ENCODE assay signal across 25 cellular contexts in the genomic region with DNA sequence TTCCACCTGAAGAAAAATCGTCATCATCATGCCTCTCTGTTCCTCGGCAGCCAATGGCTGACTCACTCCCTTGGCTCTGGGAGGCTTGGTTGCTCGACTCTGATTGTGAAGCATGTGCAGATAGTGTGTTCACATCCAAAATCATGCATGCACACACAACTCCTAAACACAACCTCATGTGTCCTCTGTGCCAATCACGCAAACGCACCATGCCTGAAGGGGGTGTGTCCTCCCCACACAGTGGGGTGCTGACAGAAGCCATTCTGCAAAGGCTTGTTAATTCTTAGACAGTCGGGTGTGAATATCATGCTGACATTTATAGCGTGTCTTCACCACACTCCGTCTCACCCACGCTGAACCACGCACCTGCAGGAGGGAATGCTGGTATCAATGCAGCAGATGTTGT. TPM values are rescaled to one million over a fixed set of nuclear protein-coding genes. Genes with fewer than 3 reads are reported as not detected.
DNase-seq lines count a peak whose midpoint lies in the region; ATAC-seq and TF ChIP-seq lines count a peak whose summit lies in the region.
"Had no signal": no experiment of that assay in that cellular context is flagged by ENCODE, and none has a peak within 500 bp of the region (broad histone marks: within the 10 kb centered on the region; RNA-seq: fewer than 3 reads in every experiment).

No MANE protein-coding gene starts in this region.

- intact Hi-C loops in A673 (cut with micrococcal nuclease; ENCODE audit: unreplicated experiment) = no loop called here
- intact Hi-C loops in mammary epithelial cell (cut with micrococcal nuclease) = no loop called here
- intact Hi-C loops in activated T-helper 1 cell treated with anti-CD3 and anti-CD28 coated beads, Interleukin-12 subunit alpha, Interleukin-12 subunit beta, Interleukin-2, Interleukin-4 antibody, amounts not matched to agents 30 ng/mL and 10 ng/mL and 1 ng/mL, durations not matched to agents 14 hours and 24 hours and 36 hours (cut with micrococcal nuclease) = no loop called here

- no peak overlapping the region for H3K4me3 Mint-ChIP-seq in activated T-helper 1 cell treated with anti-CD3 and anti-CD28 coated beads, Interleukin-12 subunit alpha, Interleukin-12 subunit beta, Interleukin-2, Interleukin-4 antibody, amounts not matched to agents 30 ng/mL and 10 ng/mL and 1 ng/mL, durations not matched to agents 14 hours and 24 hours and 36 hours
- no peak overlapping the region for H3K4me3 Mint-ChIP-seq in activated T-cell treated with anti-CD3 and anti-CD28 coated beads, Interleukin-2, amount 50 U/mL, for 24 hours
- H3K4me3 Mint-ChIP-seq: HFFc6, nephron had no signal

- POLR2A ChIA-PET in A673 (lab: Charles Lee; ENCODE audit: low non-redundant PET) = no interaction called here
- POLR2A ChIA-PET in HEK293T (lab: Yijun Ruan, JAX) = no interaction called here

- H3K27ac ChIP-seq in A673 (ENCODE audit: low read depth, low read length, poor library complexity, severe bottlenecking) (no peak overlapping the region), mammary epithelial cell (ENCODE audit: insufficient read depth, low read depth, low read length) (no peak overlapping the region), smooth muscle cell (ENCODE audit: low read depth) (no peak overlapping the region), upper lobe of left lung (no peak overlapping the region)
- H3K27ac ChIP-seq: spleen, vagina, VCaP had no signal

- no peaks in the 10 kb centered on the region for H3K36me3 ChIP-seq in A673 (ENCODE audit: insufficient read depth, low read length, poor library complexity, severe bottlenecking)
- H3K36me3 ChIP-seq in mammary epithelial cell (ENCODE audit: insufficient read depth, low read length) = no peaks in the 10 kb centered on the region
- no peaks in the 10 kb centered on the region for H3K36me3 ChIP-seq in smooth muscle cell (ENCODE audit: low read depth)
- no peaks in the 10 kb centered on the region for H3K36me3 ChIP-seq in upper lobe of left lung
- H3K36me3 ChIP-seq: spleen, vagina had no signal

- in situ Hi-C loops in mammary epithelial cell (cut with MboI; ENCODE audit: low sequenced_read_pairs in 2 of 2) = no loop called here

- 65% methylated on average over 10 of the region's 10 CpGs for WGBS in mammary epithelial cell (ENCODE audit: low coverage, missing lambda C conversion rate)
- 67% methylated on average over 10 of the region's 10 CpGs for WGBS in smooth muscle cell (ENCODE audit: low lambda C conversion rate)
- 61% methylated on average over 10 of the region's 10 CpGs for WGBS in upper lobe of left lung, 2 donors

- BruUV-seq in A673 (replicated peaks; lab: Mats Ljungman, UMichigan) (no TSS peak), mammary epithelial cell (replicated peaks; lab: Mats Ljungman, UMichigan) (no TSS peak)

- H3F3A ChIP-seq in smooth muscle cell (ENCODE audit: low read depth) = no peaks in the 10 kb centered on the region

- H2AFZ ChIP-seq in mammary epithelial cell (ENCODE audit: low read depth, low read length) (no peak overlapping the region), smooth muscle cell (ENCODE audit: low read depth) (no peak overlapping the region)

- H3K36me3 Mint-ChIP-seq in activated T-helper 1 cell treated with anti-CD3 and anti-CD28 coated beads, Interleukin-12 subunit alpha, Interleukin-12 subunit beta, Interleukin-2, Interleukin-4 antibody, amounts not matched to agents 30 ng/mL and 10 ng/mL and 1 ng/mL, durations not matched to agents 14 hours and 24 hours and 36 hours (ENCODE audit: low read depth) = no peaks in the 10 kb centered on the region
- no peaks in the 10 kb centered on the region for H3K36me3 Mint-ChIP-seq in activated T-cell treated with anti-CD3 and anti-CD28 coated beads, Interleukin-2, amount 50 U/mL, for 24 hours (ENCODE audit: low read depth)

- H3K79me2 ChIP-seq in mammary epithelial cell (ENCODE audit: insufficient read depth, low read length) = no peaks in the 10 kb centered on the region
- no peaks in the 10 kb centered on the region for H3K79me2 ChIP-seq in smooth muscle cell (ENCODE audit: low read depth)

- no peak for TF ChIP-seq CTCF in A673 (conservative IDR thresholded peaks at IDR 0.05; ENCODE audit: low read depth, low read length)
- TF ChIP-seq CTCF in mammary epithelial cell (conservative IDR thresholded peaks at IDR 0.05 in 1 of 2, IDR thresholded peaks at IDR 0.05 in 1 of 2; ENCODE audit: extremely low read depth in 1 of 2, insufficient read depth in 1 of 2, low read depth in 1 of 2, low read length in 2 of 2) = no peak
- no peak for TF ChIP-seq CTCF in smooth muscle cell (IDR thresholded peaks at IDR 0.05; ENCODE audit: borderline replicate concordance, insufficient read depth, poor library complexity, severe bottlenecking)
- TF ChIP-seq CTCF in upper lobe of left lung (IDR thresholded peaks at IDR 0.05) = no peak

- H3K4me3 ChIP-seq in A673 (ENCODE audit: low read depth, low read length, poor library complexity, severe bottlenecking) = no peak overlapping the region
- H3K4me3 ChIP-seq in mammary epithelial cell (replicated peaks in 1 of 3; ENCODE audit: insufficient read depth in 1 of 3, low read depth in 2 of 3, low read length in 3 of 3) = no peak overlapping the region
- no peak overlapping the region for H3K4me3 ChIP-seq in smooth muscle cell
- no peak overlapping the region for H3K4me3 ChIP-seq in upper lobe of left lung
- H3K4me3 ChIP-seq: spleen, vagina had no signal

- no peaks in the 10 kb centered on the region for H3K4me1 Mint-ChIP-seq in activated T-helper 1 cell treated with anti-CD3 and anti-CD28 coated beads, Interleukin-12 subunit alpha, Interleukin-12 subunit beta, Interleukin-2, Interleukin-4 antibody, amounts not matched to agents 30 ng/mL and 10 ng/mL and 1 ng/mL, durations not matched to agents 14 hours and 24 hours and 36 hours (ENCODE audit: low read depth)
- no peaks in the 10 kb centered on the region for H3K4me1 Mint-ChIP-seq in activated T-cell treated with anti-CD3 and anti-CD28 coated beads, Interleukin-2, amount 50 U/mL, for 24 hours (ENCODE audit: low read depth)
- H3K4me1 Mint-ChIP-seq: nephron had no signal

- no peak for TF ChIP-seq EP300 in upper lobe of left lung (IDR thresholded peaks at IDR 0.05)

- TF ChIP-seq POLR2A in upper lobe of left lung (IDR thresholded peaks at IDR 0.05) = no peak

- dilution Hi-C loops in mammary epithelial cell (cut with HindIII; ENCODE audit: low sequenced_read_pairs) = no loop called here

- no peak overlapping the region for H3K4me2 ChIP-seq in mammary epithelial cell (ENCODE audit: insufficient read depth, low read depth, low read length)
- H3K4me2 ChIP-seq in smooth muscle cell = no peak overlapping the region

- H4K20me1 ChIP-seq in mammary epithelial cell (ENCODE audit: insufficient read depth, low read length) (no peaks in the 10 kb centered on the region), smooth muscle cell (ENCODE audit: low read depth) (no peaks in the 10 kb centered on the region)

- DNase-seq in A673 (ENCODE audit: low spot score) (peak; percentile 13), HEK293T (ENCODE audit: extremely low spot score) (no peak), mammary epithelial cell (peak; percentile 45), kidney tubule cell (ENCODE audit: low spot score) (peak; percentile 40), smooth muscle cell (lab: John Stamatoyannopoulos, UW; ENCODE audit: unreplicated experiment) (no peak), upper lobe of left lung (no peak)
- no peak for DNase-seq in activated T-helper 1 cell treated with anti-CD3 and anti-CD28 coated beads, Interleukin-12 subunit alpha, Interleukin-12 subunit beta, Interleukin-2, Interleukin-4 antibody, amounts not matched to agents 30 ng/mL and 10 ng/mL and 1 ng/mL, durations not matched to agents 14 hours and 24 hours and 36 hours (ENCODE audit: low spot score)
- DNase-seq in activated T-cell treated with anti-CD3 and anti-CD28 coated beads, Interleukin-2, amount 50 U/mL, for 24 hours = no peak
- DNase-seq: ACHN; activated CD4-positive, alpha-beta T cell treated with anti-CD3 and anti-CD28 coated beads, Interleukin-2, amount 50 U/mL, for 4 hours; activated naive CD4-positive, alpha-beta T cell; foreskin fibroblast; HFFc6; KG1; left cardiac atrium; NCI-H2029; NCI-H510A treated with DMSO at 0.1 percent for 48 hours; SHP77 treated with DMSO at 0.1 percent for 48 hours; spleen; stimulated activated CD4-positive, alpha-beta T cell treated with anti-CD3 and anti-CD28 coated beads, Interleukin-4, amount 100 ng/mL, for 4 hours; T-helper 1 cell had no signal

- H3K27me3 ChIP-seq in A673 (replicated peaks; ENCODE audit: insufficient read depth, low read depth, low read length, poor library complexity) (peaks cover 61% of the 10 kb centered on the region), mammary epithelial cell (ENCODE audit: insufficient read depth, low read length) (no peaks in the 10 kb centered on the region), smooth muscle cell (ENCODE audit: low read depth) (peaks cover 78% of the 10 kb centered on the region), upper lobe of left lung (no peaks in the 10 kb centered on the region)
- H3K27me3 ChIP-seq: vagina had no signal

- no peak for ATAC-seq in upper lobe of left lung (ENCODE audit: low FRiP score in 2 of 2)
- ATAC-seq: left cardiac atrium had no signal

- CTCF ChIA-PET in A673 (lab: Charles Lee) = no interaction called here
- CTCF ChIA-PET in HEK293T (lab: Yijun Ruan, JAX) = no interaction called here
- CTCF ChIA-PET in mammary epithelial cell (lab: Charles Lee; ENCODE audit: low non-redundant PET) = no interaction called here

- H3K4me1 ChIP-seq in A673 (ENCODE audit: insufficient read depth, low read length, poor library complexity, severe bottlenecking) (no peaks in the 10 kb centered on the region), mammary epithelial cell (ENCODE audit: insufficient read depth, low read length) (peaks cover 3% of the 10 kb centered on the region), smooth muscle cell (ENCODE audit: low read depth) (no peaks in the 10 kb centered on the region), upper lobe of left lung (no peaks in the 10 kb centered on the region)
- H3K4me1 ChIP-seq: spleen, vagina had no signal

- H3K27ac Mint-ChIP-seq in activated T-helper 1 cell treated with anti-CD3 and anti-CD28 coated beads, Interleukin-12 subunit alpha, Interleukin-12 subunit beta, Interleukin-2, Interleukin-4 antibody, amounts not matched to agents 30 ng/mL and 10 ng/mL and 1 ng/mL, durations not matched to agents 14 hours and 24 hours and 36 hours = no peak overlapping the region
- H3K27ac Mint-ChIP-seq in activated T-cell treated with anti-CD3 and anti-CD28 coated beads, Interleukin-2, amount 50 U/mL, for 24 hours = no peak overlapping the region
- H3K27ac Mint-ChIP-seq: HFFc6, nephron had no signal

- H3K9me3 ChIP-seq in A673 (ENCODE audit: low read depth, low read length, poor library complexity, severe bottlenecking) (no peaks in the 10 kb centered on the region), mammary epithelial cell (replicated peaks; ENCODE audit: insufficient read depth, low read length) (no peaks in the 10 kb centered on the region), smooth muscle cell (replicated peaks; ENCODE audit: low read depth) (no peaks in the 10 kb centered on the region), upper lobe of left lung (no peaks in the 10 kb centered on the region)
- H3K9me3 ChIP-seq: spleen, vagina had no signal

- no peaks in the 10 kb centered on the region for H3K9me3 Mint-ChIP-seq in activated T-helper 1 cell treated with anti-CD3 and anti-CD28 coated beads, Interleukin-12 subunit alpha, Interleukin-12 subunit beta, Interleukin-2, Interleukin-4 antibody, amounts not matched to agents 30 ng/mL and 10 ng/mL and 1 ng/mL, durations not matched to agents 14 hours and 24 hours and 36 hours
- H3K9me3 Mint-ChIP-seq in activated T-cell treated with anti-CD3 and anti-CD28 coated beads, Interleukin-2, amount 50 U/mL, for 24 hours = no peaks in the 10 kb centered on the region
- H3K9me3 Mint-ChIP-seq: HFFc6, nephron had no signal

- peaks cover 15% of the 10 kb centered on the region for H3K27me3 Mint-ChIP-seq in activated T-helper 1 cell treated with anti-CD3 and anti-CD28 coated beads, Interleukin-12 subunit alpha, Interleukin-12 subunit beta, Interleukin-2, Interleukin-4 antibody, amounts not matched to agents 30 ng/mL and 10 ng/mL and 1 ng/mL, durations not matched to agents 14 hours and 24 hours and 36 hours (ENCODE audit: insufficient read depth)
- peaks cover 49% of the 10 kb centered on the region for H3K27me3 Mint-ChIP-seq in activated T-cell treated with anti-CD3 and anti-CD28 coated beads, Interleukin-2, amount 50 U/mL, for 24 hours

- no peak overlapping the region for H3K9ac ChIP-seq in mammary epithelial cell (ENCODE audit: insufficient read depth, low read length)
- no peak overlapping the region for H3K9ac ChIP-seq in smooth muscle cell (ENCODE audit: low read depth)

RNA-seq across cellular contexts. Expression of a gene that starts 11.4 kb away (rescaled TPM):
- total RNA-seq in A673 (2021) = 19.0 and 19.8 TPM in 2 replicates
- 10 to 100 TPM; 13.5 to 24.9 TPM for total RNA-seq in mammary epithelial cell
- polyA plus RNA-seq in mammary epithelial cell = 5.0 TPM
- polyA minus RNA-seq in mammary epithelial cell = 1.2 TPM
- 9.7 and 12.0 TPM in 2 replicates for total RNA-seq in smooth muscle cell
- polyA plus RNA-seq in smooth muscle cell = 20.5 and 25.2 TPM in 2 replicates
- total RNA-seq in upper lobe of left lung = 10 to 100 TPM; 14.1 to 28.3 (median 21.8) TPM
- total RNA-seq in activated T-helper 1 cell treated with anti-CD3 and anti-CD28 coated beads, Interleukin-12 subunit alpha, Interleukin-12 subunit beta, Interleukin-2, Interleukin-4 antibody, amounts not matched to agents 30 ng/mL and 10 ng/mL and 1 ng/mL, durations not matched to agents 14 hours and 24 hours and 36 hours = 16.6 and 21.7 TPM in 2 replicates

RNA-seq across cellular contexts. Expression of a gene that starts 34.8 kb away (rescaled TPM):
- 0.17 and 0.28 TPM in 2 replicates for total RNA-seq in A673 (2021)
- total RNA-seq in mammary epithelial cell = under 1 TPM; 0.12 to 0.17 TPM
- not detected for polyA plus RNA-seq in mammary epithelial cell
- not detected for polyA minus RNA-seq in mammary epithelial cell
- not detected in 2 replicates for total RNA-seq in smooth muscle cell
- polyA plus RNA-seq in smooth muscle cell = 0.07 TPM in 1 of 2 replicates, not detected in the other
- total RNA-seq in upper lobe of left lung = under 1 TPM in 3 of 6 donors, not detected in 3; 0.09 to 0.11 (median 0.10) TPM
- 0.26 and 0.32 TPM in 2 replicates for total RNA-seq in activated T-helper 1 cell treated with anti-CD3 and anti-CD28 coated beads, Interleukin-12 subunit alpha, Interleukin-12 subunit beta, Interleukin-2, Interleukin-4 antibody, amounts not matched to agents 30 ng/mL and 10 ng/mL and 1 ng/mL, durations not matched to agents 14 hours and 24 hours and 36 hours
- total RNA-seq: HFFc6, pulmonary artery endothelial cell had no signal
- polyA plus RNA-seq: spleen had no signal

Comparison
In these comparisons a context has a peak if more than half of its experiments do, and no peak if none do; other contexts are left out.
1. DNase-seq: peak in A673 (single experiment), mammary epithelial cell (single experiment) and kidney tubule cell (single experiment); none in HEK293T (single experiment), smooth muscle cell (single experiment), upper lobe of left lung (0 of 2), activated T-helper 1 cell treated with anti-CD3 and anti-CD28 coated beads, Interleukin-12 subunit alpha, Interleukin-12 subunit beta, Interleukin-2, Interleukin-4 antibody, amounts not matched to agents 30 ng/mL and 10 ng/mL and 1 ng/mL, durations not matched to agents 14 hours and 24 hours and 36 hours (single experiment) and activated T-cell treated with anti-CD3 and anti-CD28 coated beads, Interleukin-2, amount 50 U/mL, for 24 hours (single experiment).